Comparison of ENCODE assay signal across 15 cellular contexts in genomic region chr11:128085276-128085675, GRCh38.
DNase-seq lines count a peak whose midpoint lies in the region; ATAC-seq and TF ChIP-seq lines count a peak whose summit lies in the region.
"Had no signal": no experiment of that assay in that cellular context is flagged by ENCODE, and none has a peak within 500 bp of the region (broad histone marks: within the 10 kb centered on the region; RNA-seq: fewer than 3 reads in every experiment).

No MANE protein-coding gene starts in this region.

- H3K36me3 ChIP-seq in CD4-positive, CD25-positive, alpha-beta regulatory T cell (ENCODE audit: control insufficient read depth, insufficient read depth, low read length) = no peaks in the 10 kb centered on the region
- no peaks in the 10 kb centered on the region for H3K36me3 ChIP-seq in CD8-positive, alpha-beta memory T cell (ENCODE audit: insufficient read depth, low read length)
- no peaks in the 10 kb centered on the region for H3K36me3 ChIP-seq in stomach
- H3K36me3 ChIP-seq: BLaER1, HAP-1 had no signal

- 0 to 94% (median 0%) methylated on average over 1 of the region's 1 CpG for WGBS in stomach, 5 donors

- CTCF ChIA-PET in CD8-positive, alpha-beta memory T cell (lab: Charles Lee) = interaction anchor here (0.7 to 4.0 kb wide), 10 partner anchors 8 to 746 kb away, joined by 3 to 38 read pairs (median 4); no protein-coding TSS in a partner anchor

- peaks cover 7 to 10% of the 10 kb centered on the region in 2 experiments for H3K9me3 ChIP-seq in CD4-positive, CD25-positive, alpha-beta regulatory T cell (ENCODE audit: control insufficient read depth in 2 of 2, low read length in 2 of 2)
- H3K9me3 ChIP-seq in CD8-positive, alpha-beta memory T cell (ENCODE audit: low read length) = peaks cover 5% of the 10 kb centered on the region
- H3K9me3 ChIP-seq in stomach = peaks cover 0 to 8% (median 4%) of the 10 kb centered on the region in 4 donors
- H3K9me3 ChIP-seq: HAP-1 had no signal

- DNase-seq in activated T-cell treated with anti-CD3 and anti-CD28 coated beads, Interleukin-2, amount 50 U/mL, for 4 hours = no peak
- no peak for DNase-seq in activated T-cell treated with anti-CD3 and anti-CD28 coated beads, Interleukin-2, amount 50 U/mL, for 1 hour
- no peak for DNase-seq in CD4-positive, CD25-positive, alpha-beta regulatory T cell
- peak in 1 of 5 donors; percentile 21 for DNase-seq in CD8-positive, alpha-beta memory T cell
- no peak for DNase-seq in effector memory CD8-positive, alpha-beta T cell
- no peak for DNase-seq in left cardiac atrium
- DNase-seq in NCI-H82 (lab: John Stamatoyannopoulos, UW) = no peak
- no peak for DNase-seq in stomach
- DNase-seq: 8988T, AML-193, Caco-2, DND-41, GDM1 had no signal

- no peak for TF ChIP-seq EP300 in stomach (IDR thresholded peaks at IDR 0.05)

- no peaks in the 10 kb centered on the region for H3K27me3 ChIP-seq in CD4-positive, CD25-positive, alpha-beta regulatory T cell (ENCODE audit: control insufficient read depth, insufficient read depth, low read length)
- no peaks in the 10 kb centered on the region for H3K27me3 ChIP-seq in CD8-positive, alpha-beta memory T cell (ENCODE audit: insufficient read depth, low read length, poor library complexity, severe bottlenecking)
- H3K27me3 ChIP-seq in stomach = no peaks in the 10 kb centered on the region
- H3K27me3 ChIP-seq: BLaER1 had no signal

- no peak overlapping the region for H3K27ac ChIP-seq in CD4-positive, CD25-positive, alpha-beta regulatory T cell (ENCODE audit: insufficient read depth, low read length, poor library complexity, severe bottlenecking)
- H3K27ac ChIP-seq in CD8-positive, alpha-beta memory T cell (ENCODE audit: low read depth, low read length) = no peak overlapping the region
- H3K27ac ChIP-seq in stomach = no peak overlapping the region
- H3K27ac ChIP-seq: BLaER1 had no signal

- H3K36me3 Mint-ChIP-seq in activated T-cell treated with anti-CD3 and anti-CD28 coated beads, Interleukin-2, amount 50 U/mL, for 4 hours (ENCODE audit: insufficient read depth) = peaks cover 5% of the 10 kb centered on the region
- H3K36me3 Mint-ChIP-seq in CD4-positive, CD25-positive, alpha-beta regulatory T cell = no peaks in the 10 kb centered on the region
- peaks cover 6 to 26% (median 7%) of the 10 kb centered on the region in 3 donors for H3K36me3 Mint-ChIP-seq in CD8-positive, alpha-beta memory T cell
- H3K36me3 Mint-ChIP-seq in effector memory CD8-positive, alpha-beta T cell (ENCODE audit: insufficient read depth) = peaks cover 3% of the 10 kb centered on the region

- peak overlapping the region; percentile 9 for H3K4me3 Mint-ChIP-seq in activated T-cell treated with anti-CD3 and anti-CD28 coated beads, Interleukin-2, amount 50 U/mL, for 4 hours
- H3K4me3 Mint-ChIP-seq in CD4-positive, CD25-positive, alpha-beta regulatory T cell = peak overlapping the region in 2 of 4 donors; percentile 29 to 49
- peak overlapping the region in 4 of 7 donors; percentile 32 to 72 (median 62) for H3K4me3 Mint-ChIP-seq in CD8-positive, alpha-beta memory T cell
- H3K4me3 Mint-ChIP-seq in effector memory CD8-positive, alpha-beta T cell = peak overlapping the region; percentile 29 to 64

- H3K9me3 Mint-ChIP-seq in activated T-cell treated with anti-CD3 and anti-CD28 coated beads, Interleukin-2, amount 50 U/mL, for 4 hours = peaks cover 16% of the 10 kb centered on the region
- H3K9me3 Mint-ChIP-seq in CD4-positive, CD25-positive, alpha-beta regulatory T cell = peaks cover 2 to 17% (median 8%) of the 10 kb centered on the region in 7 donors
- H3K9me3 Mint-ChIP-seq in CD8-positive, alpha-beta memory T cell = peaks cover 8 to 13% (median 12%) of the 10 kb centered on the region in 5 donors
- peaks cover 6 to 7% of the 10 kb centered on the region in 2 donors for H3K9me3 Mint-ChIP-seq in effector memory CD8-positive, alpha-beta T cell

- no peaks in the 10 kb centered on the region for H3K27me3 Mint-ChIP-seq in activated T-cell treated with anti-CD3 and anti-CD28 coated beads, Interleukin-2, amount 50 U/mL, for 4 hours (ENCODE audit: low read depth)
- H3K27me3 Mint-ChIP-seq in CD4-positive, CD25-positive, alpha-beta regulatory T cell = no peaks in the 10 kb centered on the region
- peaks cover 0 to 4% of the 10 kb centered on the region in 2 donors for H3K27me3 Mint-ChIP-seq in CD8-positive, alpha-beta memory T cell
- no peaks in the 10 kb centered on the region for H3K27me3 Mint-ChIP-seq in effector memory CD8-positive, alpha-beta T cell

- peaks cover 39% of the 10 kb centered on the region for H3K4me1 Mint-ChIP-seq in activated T-cell treated with anti-CD3 and anti-CD28 coated beads, Interleukin-2, amount 50 U/mL, for 4 hours (ENCODE audit: low read depth)
- H3K4me1 Mint-ChIP-seq in CD4-positive, CD25-positive, alpha-beta regulatory T cell = peaks cover 11 to 44% (median 21%) of the 10 kb centered on the region in 4 donors
- peaks cover 56 to 66% (median 61%) of the 10 kb centered on the region in 3 donors for H3K4me1 Mint-ChIP-seq in CD8-positive, alpha-beta memory T cell
- H3K4me1 Mint-ChIP-seq in effector memory CD8-positive, alpha-beta T cell (ENCODE audit: low read depth in 2 of 2) = peaks cover 32 to 59% of the 10 kb centered on the region in 2 donors

- POLR2A ChIA-PET in CD8-positive, alpha-beta memory T cell (lab: Charles Lee) = no interaction called here

- ATAC-seq in activated T-cell treated with anti-CD3 and anti-CD28 coated beads, Interleukin-2, amount 50 U/mL, for 4 hours = no peak
- ATAC-seq in CD4-positive, CD25-positive, alpha-beta regulatory T cell (ENCODE audit: low read depth in 2 of 2) = no peak
- no peak for ATAC-seq in effector memory CD8-positive, alpha-beta T cell (replicated peaks)
- no peak for ATAC-seq in left cardiac atrium

- no peak overlapping the region for H3K4me3 ChIP-seq in CD4-positive, CD25-positive, alpha-beta regulatory T cell (ENCODE audit: low read depth, low read length)
- no peak overlapping the region for H3K4me3 ChIP-seq in CD8-positive, alpha-beta memory T cell (ENCODE audit: low read length)
- H3K4me3 ChIP-seq in stomach = no peak overlapping the region
- H3K4me3 ChIP-seq: BLaER1, HAP-1 had no signal

- no peak for TF ChIP-seq CTCF in stomach (IDR thresholded peaks at IDR 0.05)

- no peak for TF ChIP-seq POLR2A in stomach (IDR thresholded peaks at IDR 0.05)

- H3K27ac Mint-ChIP-seq in CD4-positive, CD25-positive, alpha-beta regulatory T cell = peak overlapping the region in 2 of 3 donors; percentile 43 to 57
- peak overlapping the region in 7 of 8 donors; percentile 3 to 88 (median 70) for H3K27ac Mint-ChIP-seq in CD8-positive, alpha-beta memory T cell
- peak overlapping the region; percentile 72 to 88 for H3K27ac Mint-ChIP-seq in effector memory CD8-positive, alpha-beta T cell

- H3K4me1 ChIP-seq in CD4-positive, CD25-positive, alpha-beta regulatory T cell (ENCODE audit: control insufficient read depth, insufficient read depth, low read length, poor library complexity, severe bottlenecking) = no peaks in the 10 kb centered on the region
- H3K4me1 ChIP-seq in CD8-positive, alpha-beta memory T cell (ENCODE audit: insufficient read depth, low read length) = peaks cover 26% of the 10 kb centered on the region
- no peaks in the 10 kb centered on the region for H3K4me1 ChIP-seq in stomach
- H3K4me1 ChIP-seq: BLaER1, Caco-2, HAP-1 had no signal

- intact Hi-C loops in left cardiac atrium (cut with DNase I) (no loop called here), stomach (cut with DNase I; ENCODE audit: low total_unique reads) (no loop called here)
